Comparison of ENCODE assay signal across 13 cellular contexts in the genomic region with DNA sequence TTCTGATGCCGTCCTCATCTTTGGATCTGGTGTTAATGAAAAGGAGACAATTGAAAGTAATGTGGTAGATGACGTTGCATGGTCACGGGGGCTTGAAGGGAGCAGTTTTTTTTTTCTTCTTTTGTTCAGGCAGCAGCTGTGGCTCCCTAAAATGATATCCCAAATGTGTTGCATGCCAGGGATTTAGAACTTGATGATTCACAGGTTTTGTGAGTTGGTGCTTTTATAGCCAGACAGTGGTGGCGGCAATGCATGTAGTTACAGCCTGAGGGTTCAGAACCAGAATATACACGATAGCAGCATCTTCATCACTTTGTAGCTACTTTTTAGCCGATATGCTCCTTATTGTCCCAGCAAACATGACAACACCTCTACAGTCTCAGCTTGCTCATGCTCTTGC.
"Had no signal": no experiment of that assay in that cellular context is flagged by ENCODE, and none has a peak within 500 bp of the region (broad histone marks: within the 10 kb centered on the region; RNA-seq: fewer than 3 reads in every experiment).

No MANE protein-coding gene starts in this region.

- H3K4me1 ChIP-seq: parathyroid adenoma, uterus had no signal

- ATAC-seq: activated CD4-positive, CD25-positive, alpha-beta regulatory T cell treated with anti-CD3 and anti-CD28 coated beads, Interleukin-2, amount 50 U/mL, for 24 hours; activated CD8-positive, alpha-beta memory T cell treated with anti-CD3 and anti-CD28 coated beads, Interleukin-2, amount 10 ng/mL, durations not matched to agents 7 days and 5 days had no signal

- H3K79me2 ChIP-seq: parathyroid adenoma had no signal

- H3K4me3 Mint-ChIP-seq: activated CD8-positive, alpha-beta memory T cell treated with anti-CD3 and anti-CD28 coated beads, Interleukin-2, amount 10 ng/mL, durations not matched to agents 7 days and 5 days; activated naive CD8-positive, alpha-beta T cell; activated T-cell treated with anti-CD3 and anti-CD28 coated beads, Interleukin-2, amount 50 U/mL, for 24 hours; mesothelial cell of epicardium; naive B cell had no signal

- H3K9ac ChIP-seq: parathyroid adenoma had no signal

- H3K4me1 Mint-ChIP-seq: activated CD8-positive, alpha-beta memory T cell treated with anti-CD3 and anti-CD28 coated beads, Interleukin-2, amount 10 ng/mL, durations not matched to agents 7 days and 5 days; naive B cell had no signal

- H3K36me3 Mint-ChIP-seq: activated naive CD8-positive, alpha-beta T cell; mesothelial cell of epicardium had no signal

- H3K9me3 ChIP-seq: uterus had no signal

- H3K36me3 ChIP-seq: uterus had no signal

- DNase-seq: activated CD4-positive, alpha-beta T cell treated with anti-CD3 and anti-CD28 coated beads, Interleukin-2, amount 50 U/mL, for 48 hours; activated CD8-positive, alpha-beta memory T cell treated with anti-CD3 and anti-CD28 coated beads, Interleukin-2, amount 10 ng/mL, durations not matched to agents 7 days and 5 days; activated gamma-delta T cell; activated T-cell treated with anti-CD3 and anti-CD28 coated beads, Interleukin-2, amount 50 U/mL, for 24 hours; hippocampal formation; kidney glomerular epithelial cell; naive B cell; small intestine; uterus had no signal

- H3K27ac ChIP-seq: parathyroid adenoma, uterus had no signal

- H3K27me3 ChIP-seq: uterus had no signal

- H3K27ac Mint-ChIP-seq: activated CD8-positive, alpha-beta memory T cell treated with anti-CD3 and anti-CD28 coated beads, Interleukin-2, amount 10 ng/mL, durations not matched to agents 7 days and 5 days; activated naive CD8-positive, alpha-beta T cell; activated T-cell treated with anti-CD3 and anti-CD28 coated beads, Interleukin-2, amount 50 U/mL, for 24 hours; mesothelial cell of epicardium; naive B cell had no signal

- H3K27me3 Mint-ChIP-seq: activated CD8-positive, alpha-beta memory T cell treated with anti-CD3 and anti-CD28 coated beads, Interleukin-2, amount 10 ng/mL, durations not matched to agents 7 days and 5 days; activated naive CD8-positive, alpha-beta T cell; activated T-cell treated with anti-CD3 and anti-CD28 coated beads, Interleukin-2, amount 50 U/mL, for 24 hours; naive B cell had no signal

- H3K4me3 ChIP-seq: uterus had no signal

- H2AFZ ChIP-seq: parathyroid adenoma had no signal
